Comparison of ENCODE assay signal across 8 cellular contexts in genomic region chr7:116211913-116212596, GRCh38. TPM values are rescaled to one million over a fixed set of nuclear protein-coding genes. Genes with fewer than 3 reads are reported as not detected.
DNase-seq lines count a peak whose midpoint lies in the region; ATAC-seq and TF ChIP-seq lines count a peak whose summit lies in the region.

No MANE protein-coding gene starts in this region.

- H3K18ac ChIP-seq in H9 (ENCODE audit: insufficient read length, low read depth, low read length) = no peak overlapping the region

- no peak overlapping the region for H2BK12ac ChIP-seq in H9 (ENCODE audit: insufficient read length, low read depth, low read length)

- ATAC-seq in T-cell (replicated peaks in 1 of 4) (no peak), GM18511 (IDR thresholded peaks at IDR 0.05; ENCODE audit: unreplicated experiment) (no peak), HG02798 (IDR thresholded peaks at IDR 0.05; ENCODE audit: poor library complexity, unreplicated experiment) (no peak)

- no peak for DNase-seq in H9
- DNase-seq in T-cell = no peak
- DNase-seq in fibroblast of villous mesenchyme (ENCODE audit: low read depth) = peak; percentile 73
- no peak for DNase-seq in mesenteric fat pad (ENCODE audit: low spot score)
- no peak for DNase-seq in NCI-H2107 (lab: John Stamatoyannopoulos, UW)

- H2BK120ac ChIP-seq in H9 (ENCODE audit: low read depth, low read length, poor library complexity, severe bottlenecking) = no peak overlapping the region

- no peaks in the 10 kb centered on the region; the same call in 1 of the 2 replicates for H3K4me1 ChIP-seq in H9 (ENCODE audit: insufficient read depth, low read length)
- peaks cover 6 to 8% (median 6%) of the 10 kb centered on the region in 3 donors for H3K4me1 ChIP-seq in skeletal muscle tissue (ENCODE audit: control insufficient read depth in 3 of 3, insufficient read depth in 3 of 3, low read length in 3 of 3)

- H3K4me2 ChIP-seq in H9 (ENCODE audit: insufficient read depth, insufficient read length, low read length) = peak overlapping the region; percentile 91

- no peaks in the 10 kb centered on the region; the same call in 1 of the 2 replicates for H3K79me2 ChIP-seq in H9 (ENCODE audit: insufficient read depth, low read length)

- H3K14ac ChIP-seq in H9 (ENCODE audit: insufficient read depth, low read length) = no peak overlapping the region

- H3K4me3 Mint-ChIP-seq in H9 = peak overlapping the region; percentile 91 to 97
- peak overlapping the region; percentile 97 for H3K4me3 Mint-ChIP-seq in T-cell

- no peak overlapping the region for H2AK5ac ChIP-seq in H9 (ENCODE audit: insufficient read length, low read length)

- no peaks in the 10 kb centered on the region for H3K36me3 ChIP-seq in skeletal muscle tissue (ENCODE audit: control insufficient read depth in 3 of 3, insufficient read depth in 3 of 3, low read length in 3 of 3)

- H3K4ac ChIP-seq in H9 (ENCODE audit: low read depth, low read length) = no peak overlapping the region

- POLR2A ChIA-PET in T-cell (lab: Charles Lee) = interaction anchor here (0.6 to 2.4 kb wide), 8 partner anchors 8 to 1315 kb away, joined by 3 to 32 read pairs (median 4); no protein-coding TSS in a partner anchor

- H3K4me1 Mint-ChIP-seq in H9 (peaks cover 13 to 21% of the 10 kb centered on the region in 2 experiments), T-cell (peaks cover 56 to 67% (median 56%) of the 10 kb centered on the region in 3 donors)

- H3K36me3 Mint-ChIP-seq in H9 (ENCODE audit: insufficient read depth in 1 of 3, low read depth in 3 of 3) = no peaks in the 10 kb centered on the region
- peaks cover 11% of the 10 kb centered on the region for H3K36me3 Mint-ChIP-seq in T-cell

- no peak overlapping the region for H4K91ac ChIP-seq in H9 (ENCODE audit: insufficient read length, low read depth, low read length)

- H3K9me3 Mint-ChIP-seq in H9 (no peaks in the 10 kb centered on the region), T-cell (peaks cover 0 to 8% (median 0%) of the 10 kb centered on the region in 3 donors)

- H3K27me3 Mint-ChIP-seq in H9 (ENCODE audit: low read depth) = peaks cover 6% of the 10 kb centered on the region
- no peaks in the 10 kb centered on the region for H3K27me3 Mint-ChIP-seq in T-cell

- H3K27ac ChIP-seq in H9 (ENCODE audit: insufficient read length, low read depth, low read length) (no peak overlapping the region), skeletal muscle tissue (ENCODE audit: low read depth, low read length) (peak overlapping the region; percentile 38)

- H3K9me3 ChIP-seq in H9 (ENCODE audit: control insufficient read depth, low read depth, low read length) = no peaks in the 10 kb centered on the region
- H3K9me3 ChIP-seq in skeletal muscle tissue (ENCODE audit: control insufficient read depth in 3 of 3, low read length in 3 of 3) = no peaks in the 10 kb centered on the region

- H3K9ac ChIP-seq in H9 (ENCODE audit: extremely low read depth, insufficient read length, low read length) (peak overlapping the region; percentile 15), skeletal muscle tissue (ENCODE audit: low read depth in 1 of 3, low read length in 3 of 3) (no peak overlapping the region)

- no peak overlapping the region for H2BK20ac ChIP-seq in H9 (ENCODE audit: low read depth, low read length, poor library complexity, severe bottlenecking)

- H4K5ac ChIP-seq in H9 (ENCODE audit: insufficient read length, low read depth, low read length) = no peak overlapping the region

- WGBS in H9 (ENCODE audit: extremely low coverage, insufficient read length, low lambda C conversion rate) = no CpG with 5 or more reads among the region's 7 CpGs

- no peak overlapping the region for H2BK5ac ChIP-seq in H9 (ENCODE audit: insufficient read length, low read length)

- H3K23me2 ChIP-seq in H9 (ENCODE audit: insufficient read length, low read depth, low read length, poor library complexity, severe bottlenecking) = peaks cover 10% of the 10 kb centered on the region

- H3K27ac Mint-ChIP-seq in H9 (peak overlapping the region in 1 of 3 experiments; percentile 3; a peak in 1 of 7 replicates), T-cell (peak overlapping the region; percentile 97)

- H3K23ac ChIP-seq in H9 (ENCODE audit: insufficient read length, low read depth, low read length) = no peak overlapping the region

- no peak overlapping the region for H2AFZ ChIP-seq in H9 (ENCODE audit: low read length)

- H3K27me3 ChIP-seq in H9 (ENCODE audit: insufficient read depth, low read length) (no peaks in the 10 kb centered on the region), skeletal muscle tissue (ENCODE audit: control insufficient read depth in 3 of 3, insufficient read depth in 3 of 3, low read length in 3 of 3) (peaks cover 0 to 22% (median 8%) of the 10 kb centered on the region in 3 donors)

- no peak for TF ChIP-seq CTCF in H9 (conservative IDR thresholded peaks at IDR 0.05)
- no peak for TF ChIP-seq CTCF in fibroblast of villous mesenchyme (IDR thresholded peaks at IDR 0.05; ENCODE audit: insufficient read depth, low read depth, low read length)

- no peak overlapping the region for H2BK15ac ChIP-seq in H9 (ENCODE audit: low read depth, low read length)

- H3T11ph ChIP-seq in H9 (ENCODE audit: low read length) = no peak overlapping the region

- H3K79me1 ChIP-seq in H9 (ENCODE audit: insufficient read depth, low read depth, low read length, poor library complexity, severe bottlenecking) = no peaks in the 10 kb centered on the region

- H3K56ac ChIP-seq in H9 (ENCODE audit: insufficient read length, low read depth, low read length) = no peak overlapping the region

- H3K4me3 ChIP-seq in fibroblast of villous mesenchyme (ENCODE audit: low read depth, low read length) = peak overlapping the region; percentile 81
- peak overlapping the region in 2 of 3 donors; percentile 77 to 93 for H3K4me3 ChIP-seq in skeletal muscle tissue (ENCODE audit: low read length in 3 of 3)

- H4K8ac ChIP-seq in H9 (replicated peaks; ENCODE audit: insufficient read length, low read depth, low read length) = no peak overlapping the region

- CTCF ChIA-PET in T-cell (lab: Charles Lee) = interaction anchor here (0.6 to 6.0 kb wide), 11 partner anchors 13 to 82 kb away, joined by 3 to 107 read pairs (median 6); no protein-coding TSS in a partner anchor

- no peaks in the 10 kb centered on the region for H4K20me1 ChIP-seq in H9 (ENCODE audit: control insufficient read depth, insufficient read depth, insufficient read length)

RNA-seq across cellular contexts. Expression of gene TES, which starts 1.7 kb away (rescaled TPM):
- total RNA-seq in H9 (2021) = 28.2 and 30.9 TPM in 2 replicates
- total RNA-seq in T-cell = 100 to 1,000 TPM; 101 to 132 (median 117) TPM
- total RNA-seq in fibroblast of villous mesenchyme = 93.3 and 101 TPM in 2 replicates
- total RNA-seq in skeletal muscle tissue = 33.9 TPM
- total RNA-seq in mesenteric fat pad = 30.3 TPM
